Comparison of ENCODE assay signal across 1 cellular context in genomic region chr6:157314705-157315321, GRCh38.
TF ChIP-seq lines count a peak whose summit lies in the region.

No MANE protein-coding gene starts in this region.

TF ChIP-seq in K562, 482 proteins besides CTCF, POLR2A, EP300 and RAD21 (continues in another document):
- TF ChIP-seq ZBTB40 (IDR thresholded peaks at IDR 0.05) (no peak), ZBTB40 (CRISPR knock-in tag; IDR thresholded peaks at IDR 0.05) (no peak), THAP7 (CRISPR knock-in tag; IDR thresholded peaks at IDR 0.05) (no peak), SMC3 (conservative IDR thresholded peaks at IDR 0.05; ENCODE audit: insufficient read depth, low read depth, low read length) (peak; percentile 92), KLF6 (CRISPR knock-in tag; IDR thresholded peaks at IDR 0.05; ENCODE audit: borderline replicate concordance) (no peak), ZNF318 (IDR thresholded peaks at IDR 0.05; ENCODE audit: borderline replicate concordance in 1 of 2, low read depth in 1 of 2) (0 out of 4 replicates have a peak, but pooled peaks of 1 of the 2 experiments have one; percentile 29), ZNF592 (IDR thresholded peaks at IDR 0.05) (peak; percentile 80), WHSC1 (IDR thresholded peaks at IDR 0.05; ENCODE audit: low read length) (no peak), ZNF668 (CRISPR knock-in tag; IDR thresholded peaks at IDR 0.05) (no peak), MTA1 (IDR thresholded peaks at IDR 0.05; ENCODE audit: borderline replicate concordance) (no peak), ARID3A (IDR thresholded peaks at IDR 0.05; ENCODE audit: borderline replicate concordance, low read depth, low read length) (peak; percentile 98), ZNF384 (IDR thresholded peaks at IDR 0.05; ENCODE audit: low read depth, low read length) (no peak), STAT5A (IDR thresholded peaks at IDR 0.05; ENCODE audit: borderline replicate concordance, low read length) (no peak), ASH1L (IDR thresholded peaks at IDR 0.05; ENCODE audit: borderline replicate concordance, low read depth, partially characterized antibody) (no peak), HSF4 (CRISPR knock-in tag; IDR thresholded peaks at IDR 0.05; ENCODE audit: borderline replicate concordance) (no peak), HCFC1 (IDR thresholded peaks at IDR 0.05; ENCODE audit: low read depth, low read length) (no peak), MCM7 (IDR thresholded peaks at IDR 0.05) (no peak), ZMIZ1 (IDR thresholded peaks at IDR 0.05; ENCODE audit: low read depth in 2 of 2, low read length in 2 of 2) (no peak), ZNF23 (CRISPR knock-in tag; IDR thresholded peaks at IDR 0.05) (no peak)
